Comparison of ENCODE assay signal across 9 cellular contexts in genomic region chr3:152307829-152308474, GRCh38. TPM values are rescaled to one million over a fixed set of nuclear protein-coding genes. Genes with fewer than 3 reads are reported as not detected.
DNase-seq lines count a peak whose midpoint lies in the region; ATAC-seq and TF ChIP-seq lines count a peak whose summit lies in the region.
"Had no signal": no experiment of that assay in that cellular context is flagged by ENCODE, and none has a peak within 500 bp of the region (broad histone marks: within the 10 kb centered on the region; RNA-seq: fewer than 3 reads in every experiment).

No MANE protein-coding gene starts in this region.

- H3K9me3 ChIP-seq in liver (ENCODE audit: control insufficient read depth in 4 of 4, low read length in 3 of 4), result no peaks in the 10 kb centered on the region
- no peaks in the 10 kb centered on the region for H3K9me3 ChIP-seq in testis

- H3K4me1 ChIP-seq in liver (ENCODE audit: control insufficient read depth in 4 of 4, insufficient read depth in 4 of 4, low read length in 3 of 4) (peaks cover 5 to 34% (median 22%) of the 10 kb centered on the region in 4 donors), testis (peaks cover 26% of the 10 kb centered on the region)

- no peak overlapping the region for H3K9ac ChIP-seq in liver (ENCODE audit: low read depth in 1 of 2, low read length in 2 of 2)

- TF ChIP-seq CTCF in liver (IDR thresholded peaks at IDR 0.05; ENCODE audit: low read depth, low read length, missing input control), result no peak
- TF ChIP-seq CTCF in testis (IDR thresholded peaks at IDR 0.05), result no peak

- peak overlapping the region; percentile 33 for H3K4me3 Mint-ChIP-seq in activated naive CD8-positive, alpha-beta T cell

- H3K27ac ChIP-seq in liver (ENCODE audit: low read depth in 1 of 2, low read length in 2 of 2) (peak overlapping the region; percentile 8 to 62), testis (peak overlapping the region; percentile 31 to 33)

- no peaks in the 10 kb centered on the region for H3K9me3 Mint-ChIP-seq in activated naive CD8-positive, alpha-beta T cell (ENCODE audit: low read depth)

- peaks cover 80% of the 10 kb centered on the region for H3K4me1 Mint-ChIP-seq in activated naive CD8-positive, alpha-beta T cell (ENCODE audit: low read depth)

- H3K4me3 ChIP-seq in liver (ENCODE audit: low read depth in 1 of 3, low read length in 3 of 3), result no peak overlapping the region
- no peak overlapping the region for H3K4me3 ChIP-seq in testis

- H3K27me3 ChIP-seq in liver (ENCODE audit: control insufficient read depth in 4 of 4, insufficient read depth in 4 of 4, low read length in 3 of 4) (no peaks in the 10 kb centered on the region), testis (no peaks in the 10 kb centered on the region)

- no peaks in the 10 kb centered on the region for H3K27me3 Mint-ChIP-seq in activated naive CD8-positive, alpha-beta T cell

- DNase-seq in DMS53 (lab: John Stamatoyannopoulos, UW) (peak; percentile 43), DMS53 treated with DMSO at 0.1 percent for 48 hours (lab: John Stamatoyannopoulos, UW; ENCODE audit: unreplicated experiment) (no peak), testis (no peak), NCI-H146 (lab: John Stamatoyannopoulos, UW) (no peak), activated gamma-delta T cell treated with Interleukin-2 at 50 U/mL for 16 hours (no peak)
- DNase-seq: activated gamma-delta T cell had no signal

- TF ChIP-seq RAD21 in liver (IDR thresholded peaks at IDR 0.05), result no peak

- H3K27ac Mint-ChIP-seq in activated naive CD8-positive, alpha-beta T cell, result peak overlapping the region; percentile 89

- intact Hi-C loops in testis (cut with DNase I; ENCODE audit: low total_unique reads), result no loop called here

- H3K36me3 ChIP-seq in liver (ENCODE audit: control insufficient read depth in 4 of 4, insufficient read depth in 3 of 4, low read depth in 1 of 4, low read length in 3 of 4) (peaks cover 0 to 4% (median 0%) of the 10 kb centered on the region in 4 donors), testis (ENCODE audit: low read depth, missing control alignments) (no peaks in the 10 kb centered on the region)

- WGBS in liver, result 24% methylated on average over 1 of the region's 1 CpG
- 47 to 48% methylated on average over 1 of the region's 1 CpG for WGBS in testis, 2 donors

- no peak for TF ChIP-seq POLR2A in testis (IDR thresholded peaks at IDR 0.05)

- no peak for ATAC-seq in HG03159 (IDR thresholded peaks at IDR 0.05; ENCODE audit: unreplicated experiment)

- peaks cover 10% of the 10 kb centered on the region for H3K36me3 Mint-ChIP-seq in activated naive CD8-positive, alpha-beta T cell

TF ChIP-seq in liver, 16 proteins besides CTCF, POLR2A, EP300 and RAD21:
- TF ChIP-seq FOXA2 (IDR thresholded peaks at IDR 0.05) (no peak), NR2F2 (IDR thresholded peaks at IDR 0.05) (no peak), EGR1 (IDR thresholded peaks at IDR 0.05; ENCODE audit: low read depth in 2 of 2) (no peak), HNF4G (IDR thresholded peaks at IDR 0.05) (no peak), SP1 (IDR thresholded peaks at IDR 0.05) (no peak)

RNA-seq across cellular contexts. Expression of gene MBNL1, which starts 39.2 kb away (rescaled TPM):
- total RNA-seq in liver (100 to 1,000 TPM in 1 of 2 donors, 10 to 100 TPM in 1; 98.6 to 110 TPM), testis (100 to 1,000 TPM; 145 to 167 TPM)
- polyA plus RNA-seq in liver (10 to 100 TPM; 17.1 to 25.9 TPM), testis (ENCODE audit: insufficient read depth, low read depth, low replicate concordance) (36.5 TPM)
